In genomic region chr7:28054531-28055160, GRCh38 we compare ENCODE assay signal across 12 cellular contexts.
DNase-seq lines count a peak whose midpoint lies in the region; ATAC-seq and TF ChIP-seq lines count a peak whose summit lies in the region.
"Had no signal": no experiment of that assay in that cellular context is flagged by ENCODE, and none has a peak within 500 bp of the region (broad histone marks: within the 10 kb centered on the region; RNA-seq: fewer than 3 reads in every experiment).

No MANE protein-coding gene starts in this region.

- 78 to 89% methylated on average over 3 to 5 of the region's 10 CpGs for WGBS in mesodermal cell (ENCODE audit: insufficient coverage in 2 of 2), 2 experiments
- 69 to 77% methylated on average over 7 to 10 of the region's 10 CpGs for WGBS in esophagus squamous epithelium, 2 donors

- H3K4me3 ChIP-seq in mesodermal cell (ENCODE audit: extremely low read depth, insufficient read depth, low read length, poor library complexity, severe bottlenecking) (no peak overlapping the region), esophagus squamous epithelium (no peak overlapping the region)
- H3K4me3 ChIP-seq: dorsolateral prefrontal cortex had no signal

- in situ Hi-C loops in ACHN (cut with HindIII; ENCODE audit: low pct_ligation_motif_present, low pct_unique_long_range_greater_than_20kb, low sequenced_read_pairs) (no loop called here), KBM-7 (cut with MboI; ENCODE audit: low pct_unique_long_range_greater_than_20kb, low sequenced_read_pairs) (no loop called here)

- no peaks in the 10 kb centered on the region for H3K9me3 ChIP-seq in mesodermal cell (ENCODE audit: control insufficient read depth, low read length)
- no peaks in the 10 kb centered on the region for H3K9me3 ChIP-seq in esophagus squamous epithelium

- peak; percentile 95 for DNase-seq in ACHN
- peak; percentile 31 for DNase-seq in KBM-7
- peak; percentile 6 to 70 for DNase-seq in dermis microvascular lymphatic vessel endothelial cell (ENCODE audit: low read depth in 2 of 2)
- DNase-seq in esophagus squamous epithelium (lab: John Stamatoyannopoulos, UW) = no peak
- DNase-seq: activated CD4-positive, alpha-beta T cell treated with anti-CD3 and anti-CD28 coated beads for 48 hours; activated naive CD4-positive, alpha-beta T cell treated with anti-CD3 and anti-CD28 coated beads, Interleukin-2, amount 10 ng/mL, durations not matched to agents 7 days and 5 days; dorsolateral prefrontal cortex; NCI-H1436 treated with DMSO at 0.1 percent for 48 hours had no signal

- peaks cover 5% of the 10 kb centered on the region for H3K4me1 ChIP-seq in mesodermal cell (ENCODE audit: control insufficient read depth, insufficient read depth, low read length, poor library complexity, severe bottlenecking)
- no peaks in the 10 kb centered on the region for H3K4me1 ChIP-seq in esophagus squamous epithelium

- H3K27me3 ChIP-seq in esophagus squamous epithelium = no peaks in the 10 kb centered on the region
- H3K27me3 ChIP-seq: dorsolateral prefrontal cortex had no signal

- H3K36me3 ChIP-seq in mesodermal cell (ENCODE audit: control insufficient read depth, insufficient read depth, low read length) (no peaks in the 10 kb centered on the region), esophagus squamous epithelium (no peaks in the 10 kb centered on the region)

- no peak for TF ChIP-seq CTCF in esophagus squamous epithelium (IDR thresholded peaks at IDR 0.05)

- no peak for TF ChIP-seq POLR2A in esophagus squamous epithelium (IDR thresholded peaks at IDR 0.05)

- ATAC-seq in HG02981 (IDR thresholded peaks at IDR 0.05; ENCODE audit: unreplicated experiment) (no peak), HG02870 (IDR thresholded peaks at IDR 0.05; ENCODE audit: unreplicated experiment) (no peak), GM18873 (IDR thresholded peaks at IDR 0.05; ENCODE audit: low FRiP score, unreplicated experiment) (no peak)

- H3K27ac ChIP-seq in mesodermal cell (ENCODE audit: low read depth, low read length, severe bottlenecking) (peak overlapping the region; percentile 75), esophagus squamous epithelium (no peak overlapping the region)
- H3K27ac ChIP-seq: dorsolateral prefrontal cortex had no signal

- intact Hi-C loops in esophagus squamous epithelium (cut with DNase I) = no loop called here
